Comparison of ENCODE assay signal across 22 cellular contexts in the genomic region with DNA sequence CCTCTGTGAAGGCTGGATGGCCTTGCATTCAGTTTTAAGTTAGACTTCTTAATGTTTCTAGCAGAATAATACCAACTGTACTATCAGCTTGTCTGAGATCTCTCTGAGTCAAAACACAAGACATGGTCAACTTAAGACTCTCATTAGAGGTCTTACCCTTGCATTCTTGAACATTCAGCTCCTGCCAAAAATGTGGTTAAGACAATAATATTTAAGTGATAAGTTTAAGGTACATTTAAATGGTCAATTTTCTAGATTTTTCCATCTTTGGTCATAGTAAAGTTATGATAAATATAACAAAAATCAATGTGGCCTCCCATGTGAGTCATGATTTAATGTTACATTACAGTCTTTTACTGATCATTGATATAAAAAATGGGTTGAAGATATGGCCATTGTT.
"Had no signal": no experiment of that assay in that cellular context is flagged by ENCODE, and none has a peak within 500 bp of the region (broad histone marks: within the 10 kb centered on the region; RNA-seq: fewer than 3 reads in every experiment).

No MANE protein-coding gene starts in this region.

- DNase-seq: activated CD4-positive, alpha-beta T cell treated with anti-CD3 and anti-CD28 coated beads, Interleukin-2, amount 50 U/mL, for 4 hours; activated naive CD4-positive, alpha-beta T cell treated with Interleukin-2 at 50 U/mL for 16 hours; activated naive CD8-positive, alpha-beta T cell treated with anti-CD3 and anti-CD28 coated beads, Interleukin-2, amount 50 U/mL, for 24 hours; activated T-cell treated with anti-CD3 and anti-CD28 coated beads for 4 hours; body of pancreas; effector CD8-positive, alpha-beta T cell; hippocampal formation; kidney; left lung; mucosa of descending colon; naive thymus-derived CD4-positive, alpha-beta T cell; posterior cingulate gyrus; retina; small intestine; stimulated activated CD4-positive, alpha-beta T cell treated with anti-CD3 and anti-CD28 coated beads, Interleukin-4, amount 100 ng/mL, for 24 hours; stimulated activated naive CD4-positive, alpha-beta T cell treated with Interleukin-2 at 50 U/mL for 16 hours; substantia nigra; T-helper 9 cell had no signal

- H3K9me3 ChIP-seq: body of pancreas, left lung, mucosa of descending colon, tibial nerve, vagina had no signal

- H3K27ac ChIP-seq: body of pancreas, left lung, tibial nerve, vagina had no signal

- H3K4me1 ChIP-seq: body of pancreas, left lung, tibial nerve, vagina had no signal

- H3K4me1 Mint-ChIP-seq: activated naive CD8-positive, alpha-beta T cell treated with anti-CD3 and anti-CD28 coated beads, Interleukin-2, amount 50 U/mL, for 24 hours; naive thymus-derived CD4-positive, alpha-beta T cell had no signal

- H3K27me3 ChIP-seq: body of pancreas, left lung, tibial nerve, vagina had no signal

- H3K27ac Mint-ChIP-seq: activated naive CD8-positive, alpha-beta T cell treated with anti-CD3 and anti-CD28 coated beads, Interleukin-2, amount 50 U/mL, for 24 hours; memory B cell; naive thymus-derived CD4-positive, alpha-beta T cell had no signal

- H3K4me3 ChIP-seq: body of pancreas, left lung, mucosa of descending colon, tibial nerve, vagina had no signal

- H3K36me3 ChIP-seq: left lung, tibial nerve, vagina had no signal

- H3K4me3 Mint-ChIP-seq: activated naive CD8-positive, alpha-beta T cell treated with anti-CD3 and anti-CD28 coated beads, Interleukin-2, amount 50 U/mL, for 24 hours; memory B cell; naive thymus-derived CD4-positive, alpha-beta T cell had no signal

- ATAC-seq: activated CD4-positive, CD25-positive, alpha-beta regulatory T cell treated with anti-CD3 and anti-CD28 coated beads, Interleukin-2, amount 50 U/mL, for 24 hours; activated naive CD8-positive, alpha-beta T cell treated with anti-CD3 and anti-CD28 coated beads, Interleukin-2, amount 50 U/mL, for 24 hours; body of pancreas; left lung; mucosa of descending colon; naive thymus-derived CD4-positive, alpha-beta T cell had no signal

- H3K9me3 Mint-ChIP-seq: activated naive CD8-positive, alpha-beta T cell treated with anti-CD3 and anti-CD28 coated beads, Interleukin-2, amount 50 U/mL, for 24 hours; memory B cell had no signal
